In the genomic region with DNA sequence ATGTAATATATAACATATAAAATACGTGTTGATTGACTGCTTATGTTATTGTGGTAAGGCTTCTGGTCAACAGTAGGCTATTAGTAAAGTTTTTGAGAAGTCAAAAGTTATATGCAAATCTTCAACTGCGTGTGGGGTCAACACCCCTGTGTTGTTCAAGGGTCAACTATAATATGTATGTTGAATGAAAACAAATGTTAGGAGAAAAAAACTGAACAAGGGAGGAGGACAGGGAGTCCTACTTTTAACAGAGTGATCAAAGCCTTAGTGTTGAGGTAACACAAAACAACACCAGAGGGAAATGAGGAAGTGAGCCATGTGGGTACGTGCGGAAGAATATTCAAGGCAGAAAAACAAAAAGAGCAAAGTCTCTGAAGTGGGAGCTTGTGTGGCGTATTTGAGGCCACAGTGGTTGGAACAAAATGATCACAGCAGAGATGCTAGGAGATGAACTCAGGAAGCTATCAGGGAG, we compare ENCODE assay signal across 1 cellular context.
A peak's percentile ranks its signal among the peaks of the same experiment; 100 is the strongest.
TF ChIP-seq lines count a peak whose summit lies in the region.

No MANE protein-coding gene starts in this region.

TF ChIP-seq in GM12878, 131 proteins besides CTCF, POLR2A, EP300 and RAD21 (continued from another document and continues in another):
- TF ChIP-seq WRNIP1 (IDR thresholded peaks at IDR 0.05; ENCODE audit: borderline replicate concordance, low read depth, low read length) (peak; percentile 67; the same call in 1 of the 2 replicates), TARDBP (IDR thresholded peaks at IDR 0.05; ENCODE audit: borderline replicate concordance) (no peak), RAD51 (IDR thresholded peaks at IDR 0.05) (peak; percentile 32; the same call in 1 of the 2 replicates), BMI1 (IDR thresholded peaks at IDR 0.05; ENCODE audit: borderline replicate concordance) (peak; percentile 88), ZBTB4 (CRISPR knock-in tag; IDR thresholded peaks at IDR 0.05) (no peak), LARP7 (IDR thresholded peaks at IDR 0.05) (no peak), SMC3 (IDR thresholded peaks at IDR 0.05; ENCODE audit: borderline replicate concordance, low read length) (no peak), NR2F1 (conservative IDR thresholded peaks at IDR 0.05) (peak; percentile 91), TBL1XR1 (IDR thresholded peaks at IDR 0.05; ENCODE audit: low read depth, low read length) (peak; percentile 71; the same call in 1 of the 2 replicates), FOS (IDR thresholded peaks at IDR 0.05; ENCODE audit: borderline replicate concordance, extremely low read depth, insufficient read length) (no peak), BCL11A (IDR thresholded peaks at IDR 0.05; ENCODE audit: low read depth, low read length) (peak; percentile 92), TAF1 (IDR thresholded peaks at IDR 0.05; ENCODE audit: borderline replicate concordance, low read depth, low read length) (no peak; the same call in 1 of the 2 replicates), CREB1 (IDR thresholded peaks at IDR 0.05; ENCODE audit: low read depth) (peak; percentile 75), ZNF622 (IDR thresholded peaks at IDR 0.05) (no peak), ZNF207 (IDR thresholded peaks at IDR 0.05; ENCODE audit: borderline replicate concordance) (no peak), FOXM1 (IDR thresholded peaks at IDR 0.05; ENCODE audit: low read depth, low read length) (peak; percentile 88), NR2C2 (IDR thresholded peaks at IDR 0.05; ENCODE audit: borderline replicate concordance, control insufficient read depth, insufficient read length, low read depth) (no peak), POLR2AphosphoS5 (IDR thresholded peaks at IDR 0.05; ENCODE audit: low read length) (no peak), CBX5 (IDR thresholded peaks at IDR 0.05; ENCODE audit: low read depth) (0 out of 2 replicates have a peak, but pooled peaks have one; percentile 65), ZSCAN29 (IDR thresholded peaks at IDR 0.05) (no peak), MXI1 (IDR thresholded peaks at IDR 0.05; ENCODE audit: low read depth, low read length) (peak; percentile 72; the same call in 1 of the 2 replicates), ZNF384 (IDR thresholded peaks at IDR 0.05; ENCODE audit: borderline replicate concordance, low read depth, low read length) (peak; percentile 67), TCF3 (IDR thresholded peaks at IDR 0.05; ENCODE audit: borderline replicate concordance, insufficient read depth, low read depth, low read length) (no peak), CUX1 (IDR thresholded peaks at IDR 0.05; ENCODE audit: insufficient replicate concordance, low read depth, low read length) (no peak), YBX1 (IDR thresholded peaks at IDR 0.05) (no peak), TCF7 (IDR thresholded peaks at IDR 0.05; ENCODE audit: borderline replicate concordance) (peak; percentile 97), SMAD1 (IDR thresholded peaks at IDR 0.05; ENCODE audit: low read depth, partially characterized antibody) (peak; percentile 74), IRF3 (IDR thresholded peaks at IDR 0.05) (no peak), ZNF217 (IDR thresholded peaks at IDR 0.05) (peak; percentile 73; the same call in 1 of the 2 replicates), ZZZ3 (IDR thresholded peaks at IDR 0.05; ENCODE audit: control insufficient read depth, insufficient read length, low read depth) (no peak), MAX (IDR thresholded peaks at IDR 0.05; ENCODE audit: low read depth, low read length) (peak; percentile 67; the same call in 1 of the 2 replicates), MEF2B (IDR thresholded peaks at IDR 0.05; ENCODE audit: partially characterized antibody, poor library complexity, severe bottlenecking) (peak; percentile 79), ZNF24 (IDR thresholded peaks at IDR 0.05) (no peak; the same call in 1 of the 2 replicates), GABPA (IDR thresholded peaks at IDR 0.05; ENCODE audit: low read depth) (0 out of 2 replicates have a peak, but pooled peaks have one; percentile 41), MYB (IDR thresholded peaks at IDR 0.05; ENCODE audit: borderline replicate concordance, low read depth, low read length) (no peak)
- TF ChIP-seq, protein P1, sequence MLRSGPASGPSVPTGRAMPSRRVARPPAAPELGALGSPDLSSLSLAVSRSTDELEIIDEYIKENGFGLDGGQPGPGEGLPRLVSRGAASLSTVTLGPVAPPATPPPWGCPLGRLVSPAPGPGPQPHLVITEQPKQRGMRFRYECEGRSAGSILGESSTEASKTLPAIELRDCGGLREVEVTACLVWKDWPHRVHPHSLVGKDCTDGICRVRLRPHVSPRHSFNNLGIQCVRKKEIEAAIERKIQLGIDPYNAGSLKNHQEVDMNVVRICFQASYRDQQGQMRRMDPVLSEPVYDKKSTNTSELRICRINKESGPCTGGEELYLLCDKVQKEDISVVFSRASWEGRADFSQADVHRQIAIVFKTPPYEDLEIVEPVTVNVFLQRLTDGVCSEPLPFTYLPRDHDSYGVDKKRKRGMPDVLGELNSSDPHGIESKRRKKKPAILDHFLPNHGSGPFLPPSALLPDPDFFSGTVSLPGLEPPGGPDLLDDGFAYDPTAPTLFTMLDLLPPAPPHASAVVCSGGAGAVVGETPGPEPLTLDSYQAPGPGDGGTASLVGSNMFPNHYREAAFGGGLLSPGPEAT (IDR thresholded peaks at IDR 0.05; ENCODE audit: low read depth), result peak; percentile 98
- TF ChIP-seq, protein P2, sequence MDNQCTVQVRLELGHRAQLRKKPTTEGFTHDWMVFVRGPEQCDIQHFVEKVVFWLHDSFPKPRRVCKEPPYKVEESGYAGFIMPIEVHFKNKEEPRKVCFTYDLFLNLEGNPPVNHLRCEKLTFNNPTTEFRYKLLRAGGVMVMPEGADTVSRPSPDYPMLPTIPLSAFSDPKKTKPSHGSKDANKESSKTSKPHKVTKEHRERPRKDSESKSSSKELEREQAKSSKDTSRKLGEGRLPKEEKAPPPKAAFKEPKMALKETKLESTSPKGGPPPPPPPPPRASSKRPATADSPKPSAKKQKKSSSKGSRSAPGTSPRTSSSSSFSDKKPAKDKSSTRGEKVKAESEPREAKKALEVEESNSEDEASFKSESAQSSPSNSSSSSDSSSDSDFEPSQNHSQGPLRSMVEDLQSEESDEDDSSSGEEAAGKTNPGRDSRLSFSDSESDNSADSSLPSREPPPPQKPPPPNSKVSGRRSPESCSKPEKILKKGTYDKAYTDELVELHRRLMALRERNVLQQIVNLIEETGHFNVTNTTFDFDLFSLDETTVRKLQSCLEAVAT (IDR thresholded peaks at IDR 0.05), result peak; percentile 95
- TF ChIP-seq, protein P3, sequence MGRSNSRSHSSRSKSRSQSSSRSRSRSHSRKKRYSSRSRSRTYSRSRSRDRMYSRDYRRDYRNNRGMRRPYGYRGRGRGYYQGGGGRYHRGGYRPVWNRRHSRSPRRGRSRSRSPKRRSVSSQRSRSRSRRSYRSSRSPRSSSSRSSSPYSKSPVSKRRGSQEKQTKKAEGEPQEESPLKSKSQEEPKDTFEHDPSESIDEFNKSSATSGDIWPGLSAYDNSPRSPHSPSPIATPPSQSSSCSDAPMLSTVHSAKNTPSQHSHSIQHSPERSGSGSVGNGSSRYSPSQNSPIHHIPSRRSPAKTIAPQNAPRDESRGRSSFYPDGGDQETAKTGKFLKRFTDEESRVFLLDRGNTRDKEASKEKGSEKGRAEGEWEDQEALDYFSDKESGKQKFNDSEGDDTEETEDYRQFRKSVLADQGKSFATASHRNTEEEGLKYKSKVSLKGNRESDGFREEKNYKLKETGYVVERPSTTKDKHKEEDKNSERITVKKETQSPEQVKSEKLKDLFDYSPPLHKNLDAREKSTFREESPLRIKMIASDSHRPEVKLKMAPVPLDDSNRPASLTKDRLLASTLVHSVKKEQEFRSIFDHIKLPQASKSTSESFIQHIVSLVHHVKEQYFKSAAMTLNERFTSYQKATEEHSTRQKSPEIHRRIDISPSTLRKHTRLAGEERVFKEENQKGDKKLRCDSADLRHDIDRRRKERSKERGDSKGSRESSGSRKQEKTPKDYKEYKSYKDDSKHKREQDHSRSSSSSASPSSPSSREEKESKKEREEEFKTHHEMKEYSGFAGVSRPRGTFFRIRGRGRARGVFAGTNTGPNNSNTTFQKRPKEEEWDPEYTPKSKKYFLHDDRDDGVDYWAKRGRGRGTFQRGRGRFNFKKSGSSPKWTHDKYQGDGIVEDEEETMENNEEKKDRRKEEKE (IDR thresholded peaks at IDR 0.05), result no peak
- TF ChIP-seq, protein P4, sequence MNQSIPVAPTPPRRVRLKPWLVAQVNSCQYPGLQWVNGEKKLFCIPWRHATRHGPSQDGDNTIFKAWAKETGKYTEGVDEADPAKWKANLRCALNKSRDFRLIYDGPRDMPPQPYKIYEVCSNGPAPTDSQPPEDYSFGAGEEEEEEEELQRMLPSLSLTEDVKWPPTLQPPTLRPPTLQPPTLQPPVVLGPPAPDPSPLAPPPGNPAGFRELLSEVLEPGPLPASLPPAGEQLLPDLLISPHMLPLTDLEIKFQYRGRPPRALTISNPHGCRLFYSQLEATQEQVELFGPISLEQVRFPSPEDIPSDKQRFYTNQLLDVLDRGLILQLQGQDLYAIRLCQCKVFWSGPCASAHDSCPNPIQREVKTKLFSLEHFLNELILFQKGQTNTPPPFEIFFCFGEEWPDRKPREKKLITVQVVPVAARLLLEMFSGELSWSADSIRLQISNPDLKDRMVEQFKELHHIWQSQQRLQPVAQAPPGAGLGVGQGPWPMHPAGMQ (IDR thresholded peaks at IDR 0.05; ENCODE audit: borderline replicate concordance), result peak; percentile 72
